ENCODE assay signal across 2 cellular contexts in the genomic region with DNA sequence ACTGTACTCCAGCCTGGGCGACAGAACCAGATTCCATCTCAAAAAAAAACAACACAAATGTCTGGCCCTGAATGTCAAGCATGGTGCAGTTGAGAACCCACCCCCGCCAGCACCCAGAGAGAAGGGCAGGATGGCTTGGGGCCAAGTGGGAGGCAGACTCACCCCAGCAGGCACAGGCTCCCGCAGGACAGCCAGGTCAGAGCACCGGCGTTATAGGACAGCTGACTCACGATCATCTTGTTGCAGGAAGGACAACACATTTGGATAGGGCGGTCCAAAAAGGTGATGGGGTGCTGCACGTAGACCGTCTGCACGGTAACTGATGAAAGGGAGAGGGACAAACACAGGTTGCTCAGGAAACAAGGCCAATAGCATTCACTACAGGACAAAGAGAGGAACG.
TF ChIP-seq lines count a peak whose summit lies in the region.

No MANE protein-coding gene starts in this region.

TF ChIP-seq in A549, 52 proteins besides CTCF, POLR2A, EP300 and RAD21:
- no peak for TF ChIP-seq HOXB5 (CRISPR knock-in tag; IDR thresholded peaks at IDR 0.05)
- TF ChIP-seq, protein P1, sequence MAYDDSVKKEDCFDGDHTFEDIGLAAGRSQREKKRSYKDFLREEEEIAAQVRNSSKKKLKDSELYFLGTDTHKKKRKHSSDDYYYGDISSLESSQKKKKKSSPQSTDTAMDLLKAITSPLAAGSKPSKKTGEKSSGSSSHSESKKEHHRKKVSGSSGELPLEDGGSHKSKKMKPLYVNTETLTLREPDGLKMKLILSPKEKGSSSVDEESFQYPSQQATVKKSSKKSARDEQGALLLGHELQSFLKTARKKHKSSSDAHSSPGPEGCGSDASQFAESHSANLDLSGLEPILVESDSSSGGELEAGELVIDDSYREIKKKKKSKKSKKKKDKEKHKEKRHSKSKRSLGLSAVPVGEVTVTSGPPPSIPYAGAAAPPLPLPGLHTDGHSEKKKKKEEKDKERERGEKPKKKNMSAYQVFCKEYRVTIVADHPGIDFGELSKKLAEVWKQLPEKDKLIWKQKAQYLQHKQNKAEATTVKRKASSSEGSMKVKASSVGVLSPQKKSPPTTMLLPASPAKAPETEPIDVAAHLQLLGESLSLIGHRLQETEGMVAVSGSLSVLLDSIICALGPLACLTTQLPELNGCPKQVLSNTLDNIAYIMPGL (CRISPR knock-in tag; IDR thresholded peaks at IDR 0.05; ENCODE audit: borderline replicate concordance), result no peak
- TF ChIP-seq BHLHE40 (IDR thresholded peaks at IDR 0.05; ENCODE audit: low read depth, low read length), result no peak
- TF ChIP-seq, protein P2, sequence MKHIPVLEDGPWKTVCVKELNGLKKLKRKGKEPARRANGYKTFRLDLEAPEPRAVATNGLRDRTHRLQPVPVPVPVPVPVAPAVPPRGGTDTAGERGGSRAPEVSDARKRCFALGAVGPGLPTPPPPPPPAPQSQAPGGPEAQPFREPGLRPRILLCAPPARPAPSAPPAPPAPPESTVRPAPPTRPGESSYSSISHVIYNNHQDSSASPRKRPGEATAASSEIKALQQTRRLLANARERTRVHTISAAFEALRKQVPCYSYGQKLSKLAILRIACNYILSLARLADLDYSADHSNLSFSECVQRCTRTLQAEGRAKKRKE (CRISPR knock-in tag; IDR thresholded peaks at IDR 0.05; ENCODE audit: low read depth), result no peak
- TF ChIP-seq, protein P3, sequence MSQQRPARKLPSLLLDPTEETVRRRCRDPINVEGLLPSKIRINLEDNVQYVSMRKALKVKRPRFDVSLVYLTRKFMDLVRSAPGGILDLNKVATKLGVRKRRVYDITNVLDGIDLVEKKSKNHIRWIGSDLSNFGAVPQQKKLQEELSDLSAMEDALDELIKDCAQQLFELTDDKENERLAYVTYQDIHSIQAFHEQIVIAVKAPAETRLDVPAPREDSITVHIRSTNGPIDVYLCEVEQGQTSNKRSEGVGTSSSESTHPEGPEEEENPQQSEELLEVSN (IDR thresholded peaks at IDR 0.05; ENCODE audit: borderline replicate concordance, low read depth), result no peak
- no peak for TF ChIP-seq RFX5 (IDR thresholded peaks at IDR 0.05)
- no peak for TF ChIP-seq GATA3 (IDR thresholded peaks at IDR 0.05; ENCODE audit: borderline replicate concordance)
- TF ChIP-seq ZSCAN20 (CRISPR knock-in tag; IDR thresholded peaks at IDR 0.05), result no peak
- TF ChIP-seq, protein P4, sequence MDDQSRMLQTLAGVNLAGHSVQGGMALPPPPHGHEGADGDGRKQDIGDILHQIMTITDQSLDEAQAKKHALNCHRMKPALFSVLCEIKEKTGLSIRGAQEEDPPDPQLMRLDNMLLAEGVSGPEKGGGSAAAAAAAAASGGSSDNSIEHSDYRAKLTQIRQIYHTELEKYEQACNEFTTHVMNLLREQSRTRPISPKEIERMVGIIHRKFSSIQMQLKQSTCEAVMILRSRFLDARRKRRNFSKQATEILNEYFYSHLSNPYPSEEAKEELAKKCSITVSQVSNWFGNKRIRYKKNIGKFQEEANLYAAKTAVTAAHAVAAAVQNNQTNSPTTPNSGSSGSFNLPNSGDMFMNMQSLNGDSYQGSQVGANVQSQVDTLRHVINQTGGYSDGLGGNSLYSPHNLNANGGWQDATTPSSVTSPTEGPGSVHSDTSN (IDR thresholded peaks at IDR 0.05), result no peak
- TF ChIP-seq HEYL (CRISPR knock-in tag; IDR thresholded peaks at IDR 0.05), result no peak
- TF ChIP-seq MAZ (IDR thresholded peaks at IDR 0.05; ENCODE audit: borderline replicate concordance, low read depth, low read length), result no peak
- TF ChIP-seq, protein P5, sequence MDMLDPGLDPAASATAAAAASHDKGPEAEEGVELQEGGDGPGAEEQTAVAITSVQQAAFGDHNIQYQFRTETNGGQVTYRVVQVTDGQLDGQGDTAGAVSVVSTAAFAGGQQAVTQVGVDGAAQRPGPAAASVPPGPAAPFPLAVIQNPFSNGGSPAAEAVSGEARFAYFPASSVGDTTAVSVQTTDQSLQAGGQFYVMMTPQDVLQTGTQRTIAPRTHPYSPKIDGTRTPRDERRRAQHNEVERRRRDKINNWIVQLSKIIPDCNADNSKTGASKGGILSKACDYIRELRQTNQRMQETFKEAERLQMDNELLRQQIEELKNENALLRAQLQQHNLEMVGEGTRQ (IDR thresholded peaks at IDR 0.05), result no peak
- no peak for TF ChIP-seq HOXB13 (CRISPR knock-in tag; IDR thresholded peaks at IDR 0.05; ENCODE audit: low read depth)
- TF ChIP-seq EHF (CRISPR knock-in tag; IDR thresholded peaks at IDR 0.05), result no peak
- TF ChIP-seq RARB (CRISPR knock-in tag; IDR thresholded peaks at IDR 0.05), result no peak
- TF ChIP-seq FOSB (CRISPR knock-in tag; IDR thresholded peaks at IDR 0.05), result no peak
- no peak for TF ChIP-seq EHMT2 (IDR thresholded peaks at IDR 0.05; ENCODE audit: low read depth)
- no peak for TF ChIP-seq TFCP2L1 (CRISPR knock-in tag; IDR thresholded peaks at IDR 0.05)
- TF ChIP-seq PHF8 (IDR thresholded peaks at IDR 0.05; ENCODE audit: borderline replicate concordance, low read depth), result no peak

TF ChIP-seq in HepG2, 621 proteins besides CTCF, POLR2A, EP300 and RAD21:
- TF ChIP-seq ZNF761 (CRISPR knock-in tag; conservative IDR thresholded peaks at IDR 0.05) (no peak), RBM22 (optimal IDR thresholded peaks at IDR 0.05; ENCODE audit: low read length) (peak; percentile 41), JUNB (CRISPR knock-in tag; IDR thresholded peaks at IDR 0.05; ENCODE audit: borderline replicate concordance) (no peak), ZNF274 (CRISPR knock-in tag; IDR thresholded peaks at IDR 0.05) (no peak), ZNF138 (CRISPR knock-in tag; IDR thresholded peaks at IDR 0.05; ENCODE audit: low read depth) (no peak)
- TF ChIP-seq, protein P6, sequence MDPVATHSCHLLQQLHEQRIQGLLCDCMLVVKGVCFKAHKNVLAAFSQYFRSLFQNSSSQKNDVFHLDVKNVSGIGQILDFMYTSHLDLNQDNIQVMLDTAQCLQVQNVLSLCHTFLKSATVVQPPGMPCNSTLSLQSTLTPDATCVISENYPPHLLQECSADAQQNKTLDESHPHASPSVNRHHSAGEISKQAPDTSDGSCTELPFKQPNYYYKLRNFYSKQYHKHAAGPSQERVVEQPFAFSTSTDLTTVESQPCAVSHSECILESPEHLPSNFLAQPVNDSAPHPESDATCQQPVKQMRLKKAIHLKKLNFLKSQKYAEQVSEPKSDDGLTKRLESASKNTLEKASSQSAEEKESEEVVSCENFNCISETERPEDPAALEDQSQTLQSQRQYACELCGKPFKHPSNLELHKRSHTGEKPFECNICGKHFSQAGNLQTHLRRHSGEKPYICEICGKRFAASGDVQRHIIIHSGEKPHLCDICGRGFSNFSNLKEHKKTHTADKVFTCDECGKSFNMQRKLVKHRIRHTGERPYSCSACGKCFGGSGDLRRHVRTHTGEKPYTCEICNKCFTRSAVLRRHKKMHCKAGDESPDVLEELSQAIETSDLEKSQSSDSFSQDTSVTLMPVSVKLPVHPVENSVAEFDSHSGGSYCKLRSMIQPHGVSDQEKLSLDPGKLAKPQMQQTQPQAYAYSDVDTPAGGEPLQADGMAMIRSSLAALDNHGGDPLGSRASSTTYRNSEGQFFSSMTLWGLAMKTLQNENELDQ (CRISPR knock-in tag; IDR thresholded peaks at IDR 0.05; ENCODE audit: borderline replicate concordance), result no peak
- TF ChIP-seq, protein P7, sequence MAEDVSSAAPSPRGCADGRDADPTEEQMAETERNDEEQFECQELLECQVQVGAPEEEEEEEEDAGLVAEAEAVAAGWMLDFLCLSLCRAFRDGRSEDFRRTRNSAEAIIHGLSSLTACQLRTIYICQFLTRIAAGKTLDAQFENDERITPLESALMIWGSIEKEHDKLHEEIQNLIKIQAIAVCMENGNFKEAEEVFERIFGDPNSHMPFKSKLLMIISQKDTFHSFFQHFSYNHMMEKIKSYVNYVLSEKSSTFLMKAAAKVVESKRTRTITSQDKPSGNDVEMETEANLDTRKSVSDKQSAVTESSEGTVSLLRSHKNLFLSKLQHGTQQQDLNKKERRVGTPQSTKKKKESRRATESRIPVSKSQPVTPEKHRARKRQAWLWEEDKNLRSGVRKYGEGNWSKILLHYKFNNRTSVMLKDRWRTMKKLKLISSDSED (CRISPR knock-in tag; IDR thresholded peaks at IDR 0.05), result no peak
- TF ChIP-seq, protein P8, sequence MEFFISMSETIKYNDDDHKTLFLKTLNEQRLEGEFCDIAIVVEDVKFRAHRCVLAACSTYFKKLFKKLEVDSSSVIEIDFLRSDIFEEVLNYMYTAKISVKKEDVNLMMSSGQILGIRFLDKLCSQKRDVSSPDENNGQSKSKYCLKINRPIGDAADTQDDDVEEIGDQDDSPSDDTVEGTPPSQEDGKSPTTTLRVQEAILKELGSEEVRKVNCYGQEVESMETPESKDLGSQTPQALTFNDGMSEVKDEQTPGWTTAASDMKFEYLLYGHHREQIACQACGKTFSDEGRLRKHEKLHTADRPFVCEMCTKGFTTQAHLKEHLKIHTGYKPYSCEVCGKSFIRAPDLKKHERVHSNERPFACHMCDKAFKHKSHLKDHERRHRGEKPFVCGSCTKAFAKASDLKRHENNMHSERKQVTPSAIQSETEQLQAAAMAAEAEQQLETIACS (CRISPR knock-in tag; IDR thresholded peaks at IDR 0.05), result 0 out of 2 replicates have a peak, but pooled peaks have one; percentile 18
- TF ChIP-seq, protein P9, sequence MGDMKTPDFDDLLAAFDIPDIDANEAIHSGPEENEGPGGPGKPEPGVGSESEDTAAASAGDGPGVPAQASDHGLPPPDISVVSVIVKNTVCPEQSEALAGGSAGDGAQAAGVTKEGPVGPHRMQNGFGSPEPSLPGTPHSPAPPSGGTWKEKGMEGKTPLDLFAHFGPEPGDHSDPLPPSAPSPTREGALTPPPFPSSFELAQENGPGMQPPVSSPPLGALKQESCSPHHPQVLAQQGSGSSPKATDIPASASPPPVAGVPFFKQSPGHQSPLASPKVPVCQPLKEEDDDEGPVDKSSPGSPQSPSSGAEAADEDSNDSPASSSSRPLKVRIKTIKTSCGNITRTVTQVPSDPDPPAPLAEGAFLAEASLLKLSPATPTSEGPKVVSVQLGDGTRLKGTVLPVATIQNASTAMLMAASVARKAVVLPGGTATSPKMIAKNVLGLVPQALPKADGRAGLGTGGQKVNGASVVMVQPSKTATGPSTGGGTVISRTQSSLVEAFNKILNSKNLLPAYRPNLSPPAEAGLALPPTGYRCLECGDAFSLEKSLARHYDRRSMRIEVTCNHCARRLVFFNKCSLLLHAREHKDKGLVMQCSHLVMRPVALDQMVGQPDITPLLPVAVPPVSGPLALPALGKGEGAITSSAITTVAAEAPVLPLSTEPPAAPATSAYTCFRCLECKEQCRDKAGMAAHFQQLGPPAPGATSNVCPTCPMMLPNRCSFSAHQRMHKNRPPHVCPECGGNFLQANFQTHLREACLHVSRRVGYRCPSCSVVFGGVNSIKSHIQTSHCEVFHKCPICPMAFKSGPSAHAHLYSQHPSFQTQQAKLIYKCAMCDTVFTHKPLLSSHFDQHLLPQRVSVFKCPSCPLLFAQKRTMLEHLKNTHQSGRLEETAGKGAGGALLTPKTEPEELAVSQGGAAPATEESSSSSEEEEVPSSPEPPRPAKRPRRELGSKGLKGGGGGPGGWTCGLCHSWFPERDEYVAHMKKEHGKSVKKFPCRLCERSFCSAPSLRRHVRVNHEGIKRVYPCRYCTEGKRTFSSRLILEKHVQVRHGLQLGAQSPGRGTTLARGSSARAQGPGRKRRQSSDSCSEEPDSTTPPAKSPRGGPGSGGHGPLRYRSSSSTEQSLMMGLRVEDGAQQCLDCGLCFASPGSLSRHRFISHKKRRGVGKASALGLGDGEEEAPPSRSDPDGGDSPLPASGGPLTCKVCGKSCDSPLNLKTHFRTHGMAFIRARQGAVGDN (CRISPR knock-in tag; IDR thresholded peaks at IDR 0.05), result 0 out of 2 replicates have a peak, but pooled peaks have one; percentile 21
- TF ChIP-seq, protein P10, sequence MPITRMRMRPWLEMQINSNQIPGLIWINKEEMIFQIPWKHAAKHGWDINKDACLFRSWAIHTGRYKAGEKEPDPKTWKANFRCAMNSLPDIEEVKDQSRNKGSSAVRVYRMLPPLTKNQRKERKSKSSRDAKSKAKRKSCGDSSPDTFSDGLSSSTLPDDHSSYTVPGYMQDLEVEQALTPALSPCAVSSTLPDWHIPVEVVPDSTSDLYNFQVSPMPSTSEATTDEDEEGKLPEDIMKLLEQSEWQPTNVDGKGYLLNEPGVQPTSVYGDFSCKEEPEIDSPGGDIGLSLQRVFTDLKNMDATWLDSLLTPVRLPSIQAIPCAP (CRISPR knock-in tag; IDR thresholded peaks at IDR 0.05; ENCODE audit: low read depth), result no peak
